Comparison of ENCODE assay signal across 14 cellular contexts in the genomic region with DNA sequence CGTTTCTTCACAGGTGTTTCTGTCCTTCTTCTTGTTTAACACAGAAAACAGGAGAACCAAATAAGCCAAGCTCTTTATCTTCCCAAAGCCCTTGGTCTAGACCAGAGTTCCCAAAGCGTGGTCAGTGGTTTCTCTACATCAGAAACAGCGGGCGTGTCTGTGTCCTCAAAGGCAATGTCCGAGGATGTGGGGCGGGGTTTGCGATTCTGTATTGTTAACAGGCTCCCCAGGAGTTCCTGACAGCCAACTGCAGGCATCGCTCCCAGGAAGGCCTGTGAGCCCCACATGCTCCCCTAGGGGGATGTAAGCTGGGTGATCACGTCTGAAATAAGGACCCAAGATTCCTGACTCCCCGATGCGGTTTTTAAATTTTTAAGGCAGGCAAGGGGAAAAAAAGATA. TPM values are rescaled to one million over a fixed set of nuclear protein-coding genes. Genes with fewer than 3 reads are reported as not detected.
DNase-seq lines count a peak whose midpoint lies in the region; ATAC-seq and TF ChIP-seq lines count a peak whose summit lies in the region.
"Had no signal": no experiment of that assay in that cellular context is flagged by ENCODE, and none has a peak within 500 bp of the region (broad histone marks: within the 10 kb centered on the region; RNA-seq: fewer than 3 reads in every experiment).

No MANE protein-coding gene starts in this region.

- H3K36me3 ChIP-seq in BLaER1 (peaks cover 81% of the 10 kb centered on the region), H7 (replicated peaks; ENCODE audit: control insufficient read depth, insufficient read depth, low read length) (peaks cover 5% of the 10 kb centered on the region)

- H3K27ac ChIP-seq in BLaER1, result no peak overlapping the region
- H3K27ac ChIP-seq: KMS-11 had no signal

- no peaks in the 10 kb centered on the region for H3K27me3 Mint-ChIP-seq in activated CD8-positive, alpha-beta T cell treated with anti-CD3 and anti-CD28 coated beads, Interleukin-2, amount 10 ng/mL, durations not matched to agents 7 days and 5 days (ENCODE audit: low read depth)
- no peaks in the 10 kb centered on the region for H3K27me3 Mint-ChIP-seq in mesothelial cell of epicardium (ENCODE audit: low read depth)
- H3K27me3 Mint-ChIP-seq: T-cell had no signal

- DNase-seq in H7, result peak; percentile 77
- DNase-seq in activated CD8-positive, alpha-beta T cell treated with anti-CD3 and anti-CD28 coated beads, Interleukin-2, amount 10 ng/mL, durations not matched to agents 7 days and 5 days, result no peak
- DNase-seq in mesothelial cell of epicardium (ENCODE audit: low spot score in 2 of 2, unreplicated experiment in 2 of 2), result no peak
- no peak for DNase-seq in NCI-H2171 (lab: John Stamatoyannopoulos, UW)
- no peak for DNase-seq in HT-29 (ENCODE audit: low spot score)
- no peak for DNase-seq in activated gamma-delta T cell (lab: John Stamatoyannopoulos, UW)
- DNase-seq in T1000 (lab: John Stamatoyannopoulos, UW), result no peak
- DNase-seq: immature natural killer cell, NCI-H2029 treated with DMSO at 0.1 percent for 48 hours, right lobe of liver, T-cell had no signal

- H3K9me3 ChIP-seq in BLaER1, result no peaks in the 10 kb centered on the region
- H3K9me3 ChIP-seq: BLaER1 treated with 17β-estradiol and CSF1 and Interleukin-3, amounts not matched to agents 10 nM and 100 nM; right lobe of liver had no signal

- H3K4me3 ChIP-seq in BLaER1 (no peak overlapping the region), H7 (ENCODE audit: insufficient read depth, low read depth, low read length) (no peak overlapping the region)
- H3K4me3 ChIP-seq: BLaER1 treated with 17β-estradiol and CSF1 and Interleukin-3, amounts not matched to agents 10 nM and 100 nM; right lobe of liver had no signal

- CTCF ChIA-PET in activated CD8-positive, alpha-beta T cell treated with anti-CD3 and anti-CD28 coated beads, Interleukin-2, amount 10 ng/mL, durations not matched to agents 7 days and 5 days (lab: Charles Lee), result interaction anchor here (2.3 kb wide), 1 partner anchor 28 kb away, joined by 9 read pairs; the partner anchor contains the start of gene SLC25A19

- H3K4me3 Mint-ChIP-seq in activated CD8-positive, alpha-beta T cell treated with anti-CD3 and anti-CD28 coated beads, Interleukin-2, amount 10 ng/mL, durations not matched to agents 7 days and 5 days, result no peak overlapping the region
- no peak overlapping the region for H3K4me3 Mint-ChIP-seq in mesothelial cell of epicardium
- H3K4me3 Mint-ChIP-seq: immature natural killer cell, T-cell had no signal

- H3K9me3 Mint-ChIP-seq in activated CD8-positive, alpha-beta T cell treated with anti-CD3 and anti-CD28 coated beads, Interleukin-2, amount 10 ng/mL, durations not matched to agents 7 days and 5 days (ENCODE audit: insufficient read depth), result no peaks in the 10 kb centered on the region
- no peaks in the 10 kb centered on the region for H3K9me3 Mint-ChIP-seq in mesothelial cell of epicardium
- H3K9me3 Mint-ChIP-seq: immature natural killer cell, T-cell had no signal

- peaks cover 6% of the 10 kb centered on the region for H3K4me1 ChIP-seq in BLaER1

- peak overlapping the region; percentile 18; the same call in 1 of the 2 replicates for H3K9ac ChIP-seq in BLaER1
- H3K9ac ChIP-seq: KMS-11 had no signal

- H3K4me2 ChIP-seq in BLaER1, result no peak overlapping the region
- H3K4me2 ChIP-seq: KMS-11 had no signal

- peak overlapping the region; percentile 12 for H3K27ac Mint-ChIP-seq in activated CD8-positive, alpha-beta T cell treated with anti-CD3 and anti-CD28 coated beads, Interleukin-2, amount 10 ng/mL, durations not matched to agents 7 days and 5 days
- peak overlapping the region; percentile 6 for H3K27ac Mint-ChIP-seq in mesothelial cell of epicardium

- TF ChIP-seq CTCF in mesothelial cell of epicardium (IDR thresholded peaks at IDR 0.05; ENCODE audit: unreplicated experiment), result no peak

- peaks cover 25% of the 10 kb centered on the region for H3K4me1 Mint-ChIP-seq in activated CD8-positive, alpha-beta T cell treated with anti-CD3 and anti-CD28 coated beads, Interleukin-2, amount 10 ng/mL, durations not matched to agents 7 days and 5 days (ENCODE audit: low read depth)
- no peaks in the 10 kb centered on the region for H3K4me1 Mint-ChIP-seq in mesothelial cell of epicardium
- H3K4me1 Mint-ChIP-seq: immature natural killer cell had no signal

- POLR2A ChIA-PET in activated CD8-positive, alpha-beta T cell treated with anti-CD3 and anti-CD28 coated beads, Interleukin-2, amount 10 ng/mL, durations not matched to agents 7 days and 5 days (lab: Charles Lee), result interaction anchor here (1.0 kb wide), 1 partner anchor 88 kb away, joined by 4 read pairs; no protein-coding TSS in a partner anchor

- H3K27me3 ChIP-seq in BLaER1 (no peaks in the 10 kb centered on the region), H7 (ENCODE audit: control insufficient read depth, insufficient read depth, low read length) (no peaks in the 10 kb centered on the region)
- H3K27me3 ChIP-seq: BLaER1 treated with 17β-estradiol and CSF1 and Interleukin-3, amounts not matched to agents 10 nM and 100 nM; right lobe of liver had no signal

- peaks cover 3% of the 10 kb centered on the region; the same call in 1 of the 2 replicates for H4K20me1 ChIP-seq in BLaER1

- peaks cover 34% of the 10 kb centered on the region for H3K36me3 Mint-ChIP-seq in activated CD8-positive, alpha-beta T cell treated with anti-CD3 and anti-CD28 coated beads, Interleukin-2, amount 10 ng/mL, durations not matched to agents 7 days and 5 days (ENCODE audit: low read depth)
- peaks cover 16% of the 10 kb centered on the region for H3K36me3 Mint-ChIP-seq in mesothelial cell of epicardium

- ATAC-seq in activated CD8-positive, alpha-beta T cell treated with anti-CD3 and anti-CD28 coated beads, Interleukin-2, amount 10 ng/mL, durations not matched to agents 7 days and 5 days, result no peak
- ATAC-seq: T-cell had no signal

RNA-seq across cellular contexts. Expression of gene SLC25A19, which starts 28.4 kb away (rescaled TPM):
- 25.7 and 31.0 TPM in 2 replicates for total RNA-seq in H7 (2014; rRNA removed; shearing (Covaris generic))
- total RNA-seq in activated CD8-positive, alpha-beta T cell treated with anti-CD3 and anti-CD28 coated beads, Interleukin-2, amount 10 ng/mL, durations not matched to agents 7 days and 5 days, result 10 to 100 TPM; 41.1 to 43.6 TPM
- 9.8 to 10.4 TPM (median 10.3 TPM) in 3 replicates for total RNA-seq in mesothelial cell of epicardium
- 39.8 and 46.4 TPM in 2 replicates for total RNA-seq in HT-29 (2014; rRNA removed; shearing (Covaris generic))

RNA-seq across cellular contexts. Expression of gene MIF4GD, which starts 46.6 kb away (rescaled TPM):
- total RNA-seq in H7 (2014; rRNA removed; shearing (Covaris generic)), result 28.0 TPM in 2 replicates
- 10 to 100 TPM; 52.1 to 56.3 TPM for total RNA-seq in activated CD8-positive, alpha-beta T cell treated with anti-CD3 and anti-CD28 coated beads, Interleukin-2, amount 10 ng/mL, durations not matched to agents 7 days and 5 days
- 10.6 to 11.5 TPM (median 11.2 TPM) in 3 replicates for total RNA-seq in mesothelial cell of epicardium
- 22.8 and 28.8 TPM in 2 replicates for total RNA-seq in HT-29 (2014; rRNA removed; shearing (Covaris generic))

RNA-seq across cellular contexts. Expression of gene MRPS7, which starts 56.0 kb away (rescaled TPM):
- 128 and 166 TPM in 2 replicates for total RNA-seq in H7 (2014; rRNA removed; shearing (Covaris generic))
- 10 to 100 TPM; 62.1 to 66.1 TPM for total RNA-seq in activated CD8-positive, alpha-beta T cell treated with anti-CD3 and anti-CD28 coated beads, Interleukin-2, amount 10 ng/mL, durations not matched to agents 7 days and 5 days
- total RNA-seq in mesothelial cell of epicardium, result 44.2 to 49.2 TPM (median 45.3 TPM) in 3 replicates
- total RNA-seq in HT-29 (2014; rRNA removed; shearing (Covaris generic)), result 77.5 and 77.7 TPM in 2 replicates

RNA-seq across cellular contexts. Expression of gene GGA3, which starts 56.3 kb away (rescaled TPM):
- total RNA-seq in H7 (2014; rRNA removed; shearing (Covaris generic)), result 30.8 and 34.8 TPM in 2 replicates
- total RNA-seq in activated CD8-positive, alpha-beta T cell treated with anti-CD3 and anti-CD28 coated beads, Interleukin-2, amount 10 ng/mL, durations not matched to agents 7 days and 5 days, result 10 to 100 TPM; 65.7 to 75.4 TPM
- total RNA-seq in mesothelial cell of epicardium, result 54.6 to 61.2 TPM (median 58.3 TPM) in 3 replicates
- total RNA-seq in HT-29 (2014; rRNA removed; shearing (Covaris generic)), result 16.4 and 20.7 TPM in 2 replicates
